18 cellular contexts compared by ENCODE assay signal in genomic region chr13:32278456-32278855, GRCh38. TPM values are rescaled to one million over a fixed set of nuclear protein-coding genes. Genes with fewer than 3 reads are reported as not detected.
DNase-seq lines count a peak whose midpoint lies in the region; ATAC-seq and TF ChIP-seq lines count a peak whose summit lies in the region.
"Had no signal": no experiment of that assay in that cellular context is flagged by ENCODE, and none has a peak within 500 bp of the region (broad histone marks: within the 10 kb centered on the region; RNA-seq: fewer than 3 reads in every experiment).

No MANE protein-coding gene starts in this region.

- peak; percentile 39 for DNase-seq in AG20443 (ENCODE audit: low spot score)
- peak; percentile 18 for DNase-seq in GM20000 (ENCODE audit: low spot score)
- DNase-seq in amniotic epithelial cell (ENCODE audit: low read depth), result peak; percentile 26
- DNase-seq in iPS-NIHi7 (ENCODE audit: extremely low spot score), result peak; percentile 30
- no peak for DNase-seq in psoas muscle
- no peak for DNase-seq in activated CD4-positive, alpha-beta T cell treated with anti-CD3 and anti-CD28 coated beads, Interleukin-2, amount 50 U/mL, for 4 hours
- DNase-seq in GDM1 (lab: John Stamatoyannopoulos, UW), result no peak
- DNase-seq: activated CD8-positive, alpha-beta memory T cell treated with anti-CD3 and anti-CD28 coated beads, Interleukin-2, amount 50 U/mL, for 4 hours; DND-41; dorsolateral prefrontal cortex; gastrocnemius medialis; kidney; MV-4-11 had no signal

- no peaks in the 10 kb centered on the region for H3K4me1 ChIP-seq in psoas muscle
- H3K4me1 ChIP-seq: gastrocnemius medialis had no signal

- H3K27me3 ChIP-seq in psoas muscle (ENCODE audit: insufficient read depth in 3 of 3, low read length in 2 of 3), result no peaks in the 10 kb centered on the region
- H3K27me3 ChIP-seq: BLaER1 treated with 17β-estradiol and CSF1 and Interleukin-3, amounts not matched to agents 10 nM and 100 nM; dorsolateral prefrontal cortex; gastrocnemius medialis had no signal

- no peak overlapping the region for H3K27ac ChIP-seq in psoas muscle
- H3K27ac ChIP-seq: BLaER1 treated with 17β-estradiol and CSF1 and Interleukin-3, amounts not matched to agents 10 nM and 100 nM; gastrocnemius medialis; VCaP had no signal

- no peak for TF ChIP-seq CTCF in GM20000 (IDR thresholded peaks at IDR 0.05; ENCODE audit: extremely low read depth, missing control alignments)
- no peak for TF ChIP-seq CTCF in psoas muscle (IDR thresholded peaks at IDR 0.05)

- intact Hi-C loops in psoas muscle (cut with DNase I), result no loop called here

- ATAC-seq in psoas muscle (no peak), GM19397 (IDR thresholded peaks at IDR 0.05; ENCODE audit: unreplicated experiment) (no peak)
- ATAC-seq: gastrocnemius medialis had no signal

- H3K9me3 ChIP-seq in psoas muscle, result no peaks in the 10 kb centered on the region
- H3K9me3 ChIP-seq: BLaER1 treated with 17β-estradiol and CSF1 and Interleukin-3, amounts not matched to agents 10 nM and 100 nM; gastrocnemius medialis had no signal

- peaks cover 6 to 95% of the 10 kb centered on the region in 2 donors for H3K36me3 ChIP-seq in psoas muscle (ENCODE audit: insufficient read depth in 1 of 2, low read depth in 1 of 2)
- H3K36me3 ChIP-seq: BLaER1 treated with 17β-estradiol and CSF1 and Interleukin-3, amounts not matched to agents 10 nM and 100 nM had no signal

- WGBS in psoas muscle, 3 donors, result 78 to 90% (median 88%) methylated on average over 3 of the region's 3 CpGs

- no peak overlapping the region for H3K4me3 ChIP-seq in psoas muscle
- H3K4me3 ChIP-seq: BLaER1 treated with 17β-estradiol and CSF1 and Interleukin-3, amounts not matched to agents 10 nM and 100 nM; dorsolateral prefrontal cortex; gastrocnemius medialis had no signal

RNA-seq across cellular contexts. Expression of gene ZAR1L, which starts 36.7 kb away (rescaled TPM):
- total RNA-seq in psoas muscle, result not detected
- not detected for polyA plus RNA-seq in psoas muscle
- total RNA-seq: gastrocnemius medialis, kidney, pulmonary artery endothelial cell had no signal
- polyA plus RNA-seq: adipose tissue had no signal

RNA-seq across cellular contexts. Expression of gene BRCA2, which starts 36.9 kb away (rescaled TPM):
- total RNA-seq in psoas muscle, result under 1 TPM; 0.11 to 0.34 (median 0.20) TPM
- polyA plus RNA-seq in psoas muscle, result under 1 TPM; 0.01 to 0.09 (median 0.07) TPM

Comparison
In these comparisons a context has a peak if more than half of its experiments do, and no peak if none do; other contexts are left out.
1. DNase-seq: peak in AG20443 (single experiment), GM20000 (single experiment), amniotic epithelial cell (single experiment) and iPS-NIHi7 (single experiment); none in psoas muscle (0 of 2), activated CD4-positive, alpha-beta T cell treated with anti-CD3 and anti-CD28 coated beads, Interleukin-2, amount 50 U/mL, for 4 hours (0 of 2) and GDM1 (single experiment).